ENCODE assay signal across 29 cellular contexts in genomic region chr14:40911161-40911560, GRCh38.
"Had no signal": no experiment of that assay in that cellular context is flagged by ENCODE, and none has a peak within 500 bp of the region (broad histone marks: within the 10 kb centered on the region; RNA-seq: fewer than 3 reads in every experiment).

No MANE protein-coding gene starts in this region.

- H3K4me1 ChIP-seq: ascending aorta, breast epithelium, colonic mucosa had no signal

- H3K27ac ChIP-seq: ascending aorta, breast epithelium, cardiac muscle cell, colonic mucosa, dorsolateral prefrontal cortex had no signal

- H3K27me3 ChIP-seq: ascending aorta, breast epithelium, cardiac muscle cell, colonic mucosa had no signal

- ATAC-seq: activated CD4-positive, alpha-beta T cell treated with anti-CD3 and anti-CD28 coated beads for 36 hours; activated CD8-positive, alpha-beta memory T cell treated with anti-CD3 and anti-CD28 coated beads, Interleukin-2, amount 10 ng/mL, durations not matched to agents 7 days and 5 days; activated CD8-positive, alpha-beta T cell treated with anti-CD3 and anti-CD28 coated beads, Interleukin-2, amount 10 ng/mL, durations not matched to agents 7 days and 5 days; activated naive CD4-positive, alpha-beta T cell treated with anti-CD3 and anti-CD28 coated beads, Interleukin-2, amount 50 U/mL, for 72 hours; esophagus mucosa; T-helper 17 cell had no signal

- H3K36me3 ChIP-seq: ascending aorta, breast epithelium, cardiac muscle cell, colonic mucosa had no signal

- DNase-seq: activated CD4-positive, alpha-beta memory T cell treated with anti-CD3 and anti-CD28 coated beads for 36 hours; activated CD4-positive, alpha-beta T cell treated with anti-CD3 and anti-CD28 coated beads for 36 hours; activated CD4-positive, alpha-beta T cell treated with anti-CD3 and anti-CD28 coated beads, Interleukin-2, amount 10 ng/mL, durations not matched to agents 24 days and 14 days; activated CD4-positive, CD25-positive, alpha-beta regulatory T cell; activated CD4-positive, CD25-positive, alpha-beta regulatory T cell treated with anti-CD3 and anti-CD28 coated beads, Interleukin-2, amount 50 U/mL, for 72 hours; activated CD8-positive, alpha-beta memory T cell treated with anti-CD3 and anti-CD28 coated beads, Interleukin-2, amount 10 ng/mL, durations not matched to agents 7 days and 5 days; activated CD8-positive, alpha-beta memory T cell treated with anti-CD3 and anti-CD28 coated beads, Interleukin-2, amount 50 U/mL, for 4 hours; activated CD8-positive, alpha-beta T cell treated with anti-CD3 and anti-CD28 coated beads, Interleukin-2, amount 10 ng/mL, durations not matched to agents 7 days and 5 days; activated effector memory CD4-positive, alpha-beta T cell treated with anti-CD3 and anti-CD28 coated beads, Interleukin-2, amount 50 U/mL, for 16 hours; activated naive CD4-positive, alpha-beta T cell treated with anti-CD3 and anti-CD28 coated beads for 36 hours; activated naive CD8-positive, alpha-beta T cell treated with anti-CD3 and anti-CD28 coated beads, Interleukin-2, amount 10 ng/mL, durations not matched to agents 7 days and 5 days; activated T-cell treated with anti-CD3 and anti-CD28 coated beads, Interleukin-2, amount 50 U/mL, for 1 hour; activated T-cell treated with anti-CD3 and anti-CD28 coated beads, Interleukin-2, amount 50 U/mL, for 48 hours; central memory CD4-positive, alpha-beta T cell; cerebellar nuclear complex; colonic mucosa; dorsolateral prefrontal cortex; effector memory CD4-positive, alpha-beta T cell; endodermal cell; foreskin fibroblast; glutamatergic neuron; T-helper 1 cell; T-helper 17 cell had no signal

- FAIRE-seq: frontal cortex had no signal

- H3K4me3 ChIP-seq: ascending aorta, breast epithelium, cardiac muscle cell, colonic mucosa, dorsolateral prefrontal cortex had no signal
